In genomic region chr1:3772027-3772714, GRCh38 we compare ENCODE assay signal across 8 cellular contexts. TPM values are rescaled to one million over a fixed set of nuclear protein-coding genes. Genes with fewer than 3 reads are reported as not detected.
A peak's percentile ranks its signal among the peaks of the same experiment; 100 is the strongest.
DNase-seq lines count a peak whose midpoint lies in the region; ATAC-seq and TF ChIP-seq lines count a peak whose summit lies in the region.

No MANE protein-coding gene starts in this region.

- H3K36me3 ChIP-seq in ascending aorta (no peaks in the 10 kb centered on the region), hepatocyte (replicated peaks; ENCODE audit: insufficient read depth, low read depth) (no peaks in the 10 kb centered on the region), gastrocnemius medialis (no peaks in the 10 kb centered on the region)

- TF ChIP-seq CTCF in ascending aorta (IDR thresholded peaks at IDR 0.05), result no peak
- TF ChIP-seq CTCF in hepatocyte (IDR thresholded peaks at IDR 0.05; ENCODE audit: poor library complexity), result no peak
- no peak for TF ChIP-seq CTCF in gastrocnemius medialis (IDR thresholded peaks at IDR 0.05 in 4 of 5, conservative IDR thresholded peaks at IDR 0.05 in 1 of 5)

- WGBS in hepatocyte (ENCODE audit: low lambda C conversion rate, missing lambda C conversion rate), result 12% methylated on average over 8 of the region's 61 CpGs

- H3K9me3 ChIP-seq in ascending aorta (no peaks in the 10 kb centered on the region), hepatocyte (ENCODE audit: low read depth) (no peaks in the 10 kb centered on the region), gastrocnemius medialis (no peaks in the 10 kb centered on the region)

- H3K4me1 ChIP-seq in ascending aorta, result peaks cover 0 to 8% of the 10 kb centered on the region in 2 donors
- H3K4me1 ChIP-seq in hepatocyte (ENCODE audit: insufficient read depth), result peaks cover 41% of the 10 kb centered on the region
- H3K4me1 ChIP-seq in gastrocnemius medialis, result peaks cover 6 to 24% of the 10 kb centered on the region in 2 donors

- TF ChIP-seq POLR2A in gastrocnemius medialis (IDR thresholded peaks at IDR 0.05), result peak in 1 of 2 donors; percentile 13

- intact Hi-C loops in ascending aorta (cut with DNase I), result loop anchor here (2.0 kb wide), 1 partner anchor 25 kb away; the partner anchor contains the start of gene LRRC47
- intact Hi-C loops in gastrocnemius medialis (cut with DNase I; ENCODE audit: low total_unique reads), result no loop called here

- DNase-seq in COR-L47 (lab: John Stamatoyannopoulos, UW) (peak; percentile 15), LoVo (ENCODE audit: low spot score) (peak; percentile 86), T-helper 22 cell (ENCODE audit: low read depth) (peak; percentile 82), ascending aorta (ENCODE audit: low spot score in 2 of 2) (peak; percentile 67 to 93), hepatocyte (ENCODE audit: low spot score) (peak; percentile 96), gastrocnemius medialis (peak; percentile 80), NCI-H446 (lab: John Stamatoyannopoulos, UW) (no peak)

- no peaks in the 10 kb centered on the region for H3K9me2 ChIP-seq in hepatocyte (replicated peaks; ENCODE audit: insufficient read depth)

- no peaks in the 10 kb centered on the region for H3K79me2 ChIP-seq in hepatocyte

- H4K20me1 ChIP-seq in hepatocyte (ENCODE audit: insufficient read depth, poor library complexity, severe bottlenecking), result no peaks in the 10 kb centered on the region

- ATAC-seq in GM21526 (IDR thresholded peaks at IDR 0.05; ENCODE audit: low FRiP score, unreplicated experiment) (peak; percentile 58), gastrocnemius medialis (peak; percentile 56 to 77)

- H3K4me3 ChIP-seq in ascending aorta, result peak overlapping the region; percentile 71 to 86
- H3K4me3 ChIP-seq in hepatocyte, result peak overlapping the region; percentile 80
- peak overlapping the region; percentile 62 to 80 (median 66) for H3K4me3 ChIP-seq in gastrocnemius medialis

- H3K27me3 ChIP-seq in ascending aorta (no peaks in the 10 kb centered on the region), hepatocyte (no peaks in the 10 kb centered on the region), gastrocnemius medialis (no peaks in the 10 kb centered on the region)

- in situ Hi-C loops in gastrocnemius medialis (cut with MboI; ENCODE audit: low sequenced_read_pairs in 4 of 4), result no loop called here

- H3K4me2 ChIP-seq in hepatocyte, result peak overlapping the region; percentile 98

- H3K27ac ChIP-seq in ascending aorta (peak overlapping the region; percentile 52 to 91), hepatocyte (peak overlapping the region; percentile 60), gastrocnemius medialis (peak overlapping the region; percentile 30 to 61 (median 45))

- H2AFZ ChIP-seq in hepatocyte, result peak overlapping the region; percentile 77

RNA-seq across cellular contexts. Expression of gene SMIM1, which starts 0.4 kb away (rescaled TPM):
- total RNA-seq in ascending aorta (not detected), hepatocyte (21.0 and 33.6 TPM in 2 replicates), gastrocnemius medialis (1 to 10 TPM in 2 of 4 donors, not detected in 2; 1.4 to 3.7 TPM)
- polyA plus RNA-seq in hepatocyte, result 116 and 118 TPM in 2 replicates

RNA-seq across cellular contexts. Expression of gene CCDC27, which starts 19.9 kb away (rescaled TPM):
- total RNA-seq in ascending aorta (not detected), hepatocyte (0.17 and 0.72 TPM in 2 replicates), gastrocnemius medialis (under 1 TPM in 1 of 4 donors, not detected in 3; 0.09 TPM)
- 0.59 and 0.73 TPM in 2 replicates for polyA plus RNA-seq in hepatocyte

RNA-seq across cellular contexts. Expression of gene LRRC47, which starts 24.1 kb away (rescaled TPM):
- total RNA-seq in ascending aorta (41.5 TPM), hepatocyte (27.3 and 36.2 TPM in 2 replicates), gastrocnemius medialis (10 to 100 TPM; 64.2 to 97.2 (median 89.9) TPM)
- 37.4 and 38.8 TPM in 2 replicates for polyA plus RNA-seq in hepatocyte

Comparison
In these comparisons a context has a peak if more than half of its experiments do, and no peak if none do; other contexts are left out.
1. DNase-seq: peak in COR-L47 (single experiment), LoVo (single experiment), T-helper 22 cell (single experiment), ascending aorta (2 of 2), hepatocyte (single experiment) and gastrocnemius medialis (2 of 2); none in NCI-H446 (0 of 2).
2. Peak in every context shown above with its lines, with median percentiles within 50 percentile points of each other: H3K27ac ChIP-seq and H3K4me3 ChIP-seq.